In genomic region chr12:52036587-52037171, GRCh38 we compare ENCODE assay signal across 8 cellular contexts. TPM values are rescaled to one million over a fixed set of nuclear protein-coding genes. Genes with fewer than 3 reads are reported as not detected.
DNase-seq lines count a peak whose midpoint lies in the region; ATAC-seq and TF ChIP-seq lines count a peak whose summit lies in the region.

No MANE protein-coding gene starts in this region.

- peak overlapping the region; percentile 66 for H3K4me3 Mint-ChIP-seq in GM23338

- peaks cover 37% of the 10 kb centered on the region for H3K27me3 Mint-ChIP-seq in GM23338 (ENCODE audit: insufficient read depth, low read depth, poor library complexity)

- H3K36me3 Mint-ChIP-seq in GM23338 (ENCODE audit: low read depth): no peaks in the 10 kb centered on the region

- H3K27me3 ChIP-seq in GM23338 (ENCODE audit: insufficient read depth): peaks cover 54% of the 10 kb centered on the region

- no peaks in the 10 kb centered on the region for H3K36me3 ChIP-seq in GM23338 (ENCODE audit: insufficient read depth)

- H3K79me2 ChIP-seq in GM23338 (replicated peaks; ENCODE audit: insufficient read depth): peaks cover 15% of the 10 kb centered on the region

- no peak overlapping the region for H3K27ac Mint-ChIP-seq in GM23338

- peak overlapping the region; percentile 66 for H3K4me3 ChIP-seq in GM23338

- H3K4me1 Mint-ChIP-seq in GM23338: peaks cover 36% of the 10 kb centered on the region

- H3F3A ChIP-seq in GM23338 (replicated peaks; ENCODE audit: low read depth): peaks cover 14% of the 10 kb centered on the region

- H3K27ac ChIP-seq in GM23338 (ENCODE audit: low read depth): peak overlapping the region; percentile 63; the same call in 1 of the 2 replicates

- H3K4me1 ChIP-seq in GM23338 (ENCODE audit: insufficient read depth): peaks cover 17% of the 10 kb centered on the region

- DNase-seq in DMS114 treated with DMSO at 0.1 percent for 48 hours (lab: John Stamatoyannopoulos, UW; ENCODE audit: unreplicated experiment) (peak; percentile 34), GM23338 (ENCODE audit: low spot score) (peak; percentile 84), NCI-H1417 (lab: John Stamatoyannopoulos, UW) (peak; percentile 80 to 84 (median 84)), islet precursor cell (peak; percentile 91), SKM-1 (lab: John Stamatoyannopoulos, UW; ENCODE audit: unreplicated experiment) (no peak)
- peak; percentile 91 for DNase-seq in central memory CD4-positive, alpha-beta T cell
- DNase-seq in stimulated activated CD4-positive, alpha-beta T cell treated with anti-CD3 and anti-CD28 coated beads, Interleukin-12 subunit alpha, Interleukin-12 subunit beta, amount 100 ng/mL, for 48 hours (ENCODE audit: low read depth in 2 of 3, low spot score in 1 of 3): peak; percentile 44 to 72 (median 60)

- H4K20me1 ChIP-seq in GM23338 (replicated peaks; ENCODE audit: insufficient read depth): peaks cover 12% of the 10 kb centered on the region

- H2AFZ ChIP-seq in GM23338: peak overlapping the region; percentile 95

- no peaks in the 10 kb centered on the region for H3K9me3 Mint-ChIP-seq in GM23338

- no peaks in the 10 kb centered on the region for H3K9me2 ChIP-seq in GM23338 (ENCODE audit: insufficient read depth)

- no peak for TF ChIP-seq CTCF in GM23338 (conservative IDR thresholded peaks at IDR 0.05; ENCODE audit: low read depth in 2 of 2)

- peak overlapping the region; percentile 88 for H3K4me2 ChIP-seq in GM23338

- ATAC-seq in GM23338: peak; percentile 7
- peak; percentile 55 to 62 for ATAC-seq in activated CD4-positive, CD25-positive, alpha-beta regulatory T cell treated with anti-CD3 and anti-CD28 coated beads, Interleukin-2, amount 50 U/mL, for 24 hours

TF ChIP-seq in GM23338, 12 proteins besides CTCF, POLR2A, EP300 and RAD21:
- TF ChIP-seq ZNF331 (CRISPR knock-in tag; IDR thresholded peaks at IDR 0.05; ENCODE audit: low read depth): no peak
- TF ChIP-seq JUNB (IDR thresholded peaks at IDR 0.05; ENCODE audit: unreplicated experiment): no peak
- no peak for TF ChIP-seq ZNF462 (CRISPR knock-in tag; IDR thresholded peaks at IDR 0.05)
- TF ChIP-seq ETS1 (IDR thresholded peaks at IDR 0.05): no peak
- peak; percentile 84 for TF ChIP-seq CREB1 (CRISPR knock-in tag; IDR thresholded peaks at IDR 0.05; ENCODE audit: low read depth)
- TF ChIP-seq NANOG (IDR thresholded peaks at IDR 0.05; ENCODE audit: borderline replicate concordance): no peak
TF ChIP-seq in GM23338: peak in this region for 1.

RNA-seq across cellular contexts. Expression of gene NR4A1, which starts 14.6 kb away (rescaled TPM):
- total RNA-seq in GM23338 (2014; rRNA removed; shearing (Covaris generic)): 13.4 and 19.1 TPM in 2 replicates
- polyA plus RNA-seq in GM23338 (2016; fragmentation: Nextera tagmentation; extraction: Ambion mirVana): 7.5 and 8.3 TPM in 2 replicates

RNA-seq across cellular contexts. Expression of gene TAMALIN, which starts 29.9 kb away (rescaled TPM):
- 3.0 and 3.5 TPM in 2 replicates for total RNA-seq in GM23338 (2014; rRNA removed; shearing (Covaris generic))
- polyA plus RNA-seq in GM23338 (2016; fragmentation: Nextera tagmentation; extraction: Ambion mirVana): 0.34 and 0.73 TPM in 2 replicates

RNA-seq across cellular contexts. Expression of gene ATG101, which starts 33.1 kb away (rescaled TPM):
- 60.3 and 111 TPM in 2 replicates for total RNA-seq in GM23338 (2014; rRNA removed; shearing (Covaris generic))
- 27.7 and 29.4 TPM in 2 replicates for polyA plus RNA-seq in GM23338 (2016; fragmentation: Nextera tagmentation; extraction: Ambion mirVana)

RNA-seq across cellular contexts. Expression of gene SMIM41, which starts 42.8 kb away (rescaled TPM):
- 0.12 and 0.66 TPM in 2 replicates for total RNA-seq in GM23338 (2014; rRNA removed; shearing (Covaris generic))
- polyA plus RNA-seq in GM23338 (2016; fragmentation: Nextera tagmentation; extraction: Ambion mirVana): 0.66 and 0.80 TPM in 2 replicates
